ENCODE assay signal across 27 cellular contexts in genomic region chr11:72856065-72856464, GRCh38. TPM values are rescaled to one million over a fixed set of nuclear protein-coding genes. Genes with fewer than 3 reads are reported as not detected.
A peak's percentile ranks its signal among the peaks of the same experiment; 100 is the strongest.
DNase-seq lines count a peak whose midpoint lies in the region; ATAC-seq and TF ChIP-seq lines count a peak whose summit lies in the region.
"Had no signal": no experiment of that assay in that cellular context is flagged by ENCODE, and none has a peak within 500 bp of the region (broad histone marks: within the 10 kb centered on the region; RNA-seq: fewer than 3 reads in every experiment).

No MANE protein-coding gene starts in this region.

- no peak for TF ChIP-seq POLR2A in esophagus muscularis mucosa (IDR thresholded peaks at IDR 0.05; ENCODE audit: low read depth)
- TF ChIP-seq POLR2A in right lobe of liver (IDR thresholded peaks at IDR 0.05), result no peak

- TF ChIP-seq EP300 in esophagus muscularis mucosa (IDR thresholded peaks at IDR 0.05), result no peak

- H3K4me1 ChIP-seq in esophagus muscularis mucosa (peaks cover 19 to 26% (median 21%) of the 10 kb centered on the region in 4 donors), right lobe of liver (peaks cover 0 to 13% (median 0%) of the 10 kb centered on the region in 4 donors), aorta (ENCODE audit: control insufficient read depth in 1 of 2, insufficient read depth in 2 of 2, low read length in 2 of 2) (peaks cover 0 to 3% of the 10 kb centered on the region in 2 donors)
- H3K4me1 ChIP-seq: A549 had no signal

- H3K9me3 ChIP-seq in esophagus muscularis mucosa, result no peaks in the 10 kb centered on the region
- no peaks in the 10 kb centered on the region for H3K9me3 ChIP-seq in right lobe of liver
- H3K9me3 ChIP-seq in aorta (ENCODE audit: control insufficient read depth, low read length), result no peaks in the 10 kb centered on the region
- H3K9me3 ChIP-seq: A549, neutrophil, psoas muscle had no signal

- H3K36me3 ChIP-seq in esophagus muscularis mucosa (peaks cover 0 to 10% (median 0%) of the 10 kb centered on the region in 4 donors), right lobe of liver (no peaks in the 10 kb centered on the region), aorta (ENCODE audit: control insufficient read depth in 1 of 2, insufficient read depth in 2 of 2, low read length in 1 of 2) (no peaks in the 10 kb centered on the region)

- H3K27ac ChIP-seq in esophagus muscularis mucosa (replicated peaks in 1 of 4) (peak overlapping the region in 3 of 4 donors; percentile 6 to 47 (median 34)), right lobe of liver (no peak overlapping the region), aorta (ENCODE audit: low read depth in 1 of 2, low read length in 2 of 2) (peak overlapping the region in 1 of 2 donors; percentile 36)
- H3K27ac ChIP-seq: A549, GM23248, neutrophil, psoas muscle, WERI-Rb-1 had no signal

- ATAC-seq in Right ventricle myocardium superior (ENCODE audit: poor library complexity) (peak; percentile 90), right lobe of liver (peak; percentile 36 to 75 (median 68)), aorta (ENCODE audit: low FRiP score) (peak; percentile 79), GM18907 (IDR thresholded peaks at IDR 0.05; ENCODE audit: unreplicated experiment) (no peak)
- ATAC-seq: A549; CD8-positive, alpha-beta T cell; esophagus mucosa; psoas muscle had no signal

- H3K27me3 ChIP-seq in esophagus muscularis mucosa (no peaks in the 10 kb centered on the region), right lobe of liver (no peaks in the 10 kb centered on the region), aorta (ENCODE audit: control insufficient read depth in 1 of 2, insufficient read depth in 2 of 2, low read length in 1 of 2) (no peaks in the 10 kb centered on the region)
- H3K27me3 ChIP-seq: neutrophil had no signal

- no peak overlapping the region for H3K4me3 ChIP-seq in esophagus muscularis mucosa
- no peak overlapping the region for H3K4me3 ChIP-seq in right lobe of liver
- H3K4me3 ChIP-seq in aorta (ENCODE audit: low read length in 2 of 2), result no peak overlapping the region
- H3K4me3 ChIP-seq: A549, GM23248, psoas muscle had no signal

- no peak for TF ChIP-seq CTCF in esophagus muscularis mucosa (IDR thresholded peaks at IDR 0.05)
- TF ChIP-seq CTCF in right lobe of liver (IDR thresholded peaks at IDR 0.05), result no peak

- DNase-seq in Right ventricle myocardium superior, result no peak
- DNase-seq in cardiac septum (ENCODE audit: low spot score), result no peak
- DNase-seq in esophagus muscularis mucosa (ENCODE audit: extremely low spot score), result no peak
- DNase-seq in right lobe of liver, result no peak
- DNase-seq in aorta, result peak in 1 of 2 donors; percentile 33
- no peak for DNase-seq in iPS-NIHi11 (ENCODE audit: low spot score)
- DNase-seq in epidermal melanocyte (ENCODE audit: insufficient read length, low spot score), result no peak
- DNase-seq: activated CD4-positive, alpha-beta T cell treated with anti-CD3 and anti-CD28 coated beads, Interleukin-2, amount 10 ng/mL, durations not matched to agents 7 days and 5 days; activated naive CD4-positive, alpha-beta T cell treated with Interleukin-2 at 50 U/mL for 16 hours; activated T-cell treated with anti-CD3 and anti-CD28 coated beads, Interleukin-2, amount 50 U/mL, for 48 hours; anterior cingulate cortex; CD8-positive, alpha-beta T cell; effector CD4-positive, alpha-beta T cell; GM23248; hypothalamus; mammary epithelial cell; NCI-H1105 treated with DMSO at 0.1 percent for 48 hours; NCI-H2081 treated with DMSO at 0.1 percent for 48 hours; NCI-H510A; psoas muscle; small intestine; stimulated activated CD4-positive, alpha-beta T cell treated with anti-CD3 and anti-CD28 coated beads, Interleukin-2, amount 100 ng/mL, for 24 hours; WERI-Rb-1 had no signal

- intact Hi-C loops in Right ventricle myocardium superior (cut with DNase I) (no loop called here), cardiac septum (cut with DNase I) (loop anchor here (5.0 kb wide), 1 partner anchor 286 kb away; the partner anchor contains the start of gene FCHSD2), esophagus muscularis mucosa (cut with DNase I) (no loop called here), right lobe of liver (cut with DNase I) (no loop called here), aorta (cut with DNase I) (no loop called here)

- 56% methylated on average over 3 of the region's 3 CpGs for WGBS in esophagus muscularis mucosa
- 70% methylated on average over 3 of the region's 3 CpGs for WGBS in right lobe of liver (ENCODE audit: insufficient coverage, low coverage, low lambda C conversion rate, missing lambda C conversion rate)
- WGBS in aorta, 2 donors, result 20 to 30% methylated on average over 3 of the region's 3 CpGs

RNA-seq across cellular contexts. Expression of gene ATG16L2, which starts 41.9 kb away (rescaled TPM):
- 16.8 TPM for total RNA-seq in Right ventricle myocardium superior
- 21.4 TPM for total RNA-seq in cardiac septum
- 10 to 100 TPM; 11.8 to 19.3 (median 18.2) TPM for total RNA-seq in esophagus muscularis mucosa
- total RNA-seq in right lobe of liver, result 10 to 100 TPM in 5 of 6 experiments, 1 to 10 TPM in 1; 8.6 to 23.8 (median 15.4) TPM
- total RNA-seq in aorta, result 10 to 100 TPM; 31.1 to 74.8 TPM
- 10 to 100 TPM in 1 of 2 donors, 1 to 10 TPM in 1; 4.9 to 47.7 TPM for polyA plus RNA-seq in aorta

Comparison
In these comparisons a context has a peak if more than half of its experiments do, and no peak if none do; other contexts are left out.
1. H3K27ac ChIP-seq: peak in esophagus muscularis mucosa (3 of 4); none in right lobe of liver (0 of 3).